In the genomic region with DNA sequence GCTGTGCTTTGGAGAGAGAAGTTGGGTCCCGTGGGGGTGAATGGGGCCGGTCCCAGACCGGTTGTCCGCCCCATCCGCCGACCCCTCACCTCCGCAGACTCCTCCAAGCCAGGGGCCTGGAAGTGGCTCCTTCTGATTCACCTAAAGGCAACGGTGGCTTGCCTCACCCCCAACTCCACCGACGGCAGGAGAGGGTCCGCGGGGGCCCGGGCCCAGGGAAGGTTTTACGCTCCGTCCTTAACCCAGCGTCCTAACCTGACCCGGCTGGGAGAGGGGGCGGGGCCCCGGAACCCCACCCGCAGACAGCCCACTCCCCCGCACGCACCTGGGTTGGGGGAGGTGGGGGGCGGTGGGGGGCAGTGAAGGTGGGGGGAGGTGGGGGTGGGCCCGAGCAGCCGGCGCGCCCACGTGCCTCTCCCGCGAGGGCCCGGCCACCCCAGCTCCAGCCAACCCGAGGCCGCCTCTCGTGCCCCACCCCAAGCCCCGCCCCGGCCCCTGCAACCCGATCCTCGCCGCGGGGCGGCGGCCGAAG, we compare ENCODE assay signal across 7 cellular contexts. TPM values are rescaled to one million over a fixed set of nuclear protein-coding genes. Genes with fewer than 3 reads are reported as not detected.
A peak's percentile ranks its signal among the peaks of the same experiment; 100 is the strongest.
DNase-seq lines count a peak whose midpoint lies in the region; ATAC-seq and TF ChIP-seq lines count a peak whose summit lies in the region.

No MANE protein-coding gene starts in this region.

- peak overlapping the region; percentile 48 for H3K4me3 Mint-ChIP-seq in central memory CD8-positive, alpha-beta T cell

- no peaks in the 10 kb centered on the region for H3K27me3 Mint-ChIP-seq in central memory CD8-positive, alpha-beta T cell

- H3K4me1 Mint-ChIP-seq in central memory CD8-positive, alpha-beta T cell: peaks cover 27% of the 10 kb centered on the region

- H3K36me3 ChIP-seq in RWPE2 (ENCODE audit: low read depth) (no peaks in the 10 kb centered on the region), lower lobe of right lung (no peaks in the 10 kb centered on the region)

- no peaks in the 10 kb centered on the region for H3K9me3 ChIP-seq in RWPE2 (ENCODE audit: severe bottlenecking)
- H3K9me3 ChIP-seq in lower lobe of right lung: no peaks in the 10 kb centered on the region

- H3K4me1 ChIP-seq in RWPE2 (ENCODE audit: insufficient read depth, poor library complexity, severe bottlenecking) (no peaks in the 10 kb centered on the region), lower lobe of right lung (peaks cover 28% of the 10 kb centered on the region)

- no peak for TF ChIP-seq CTCF in RWPE2 (IDR thresholded peaks at IDR 0.05; ENCODE audit: poor library complexity, severe bottlenecking)
- no peak for TF ChIP-seq CTCF in lower lobe of right lung (IDR thresholded peaks at IDR 0.05)

- H3K27me3 ChIP-seq in RWPE2 (ENCODE audit: insufficient read depth, poor library complexity, severe bottlenecking): peaks cover 4% of the 10 kb centered on the region
- no peaks in the 10 kb centered on the region for H3K27me3 ChIP-seq in lower lobe of right lung (ENCODE audit: low read depth)

- intact Hi-C loops in lower lobe of right lung (cut with DNase I): no loop called here

- no peak overlapping the region for H3K27ac Mint-ChIP-seq in central memory CD8-positive, alpha-beta T cell (ENCODE audit: low read depth)

- no peaks in the 10 kb centered on the region for H3K9me3 Mint-ChIP-seq in central memory CD8-positive, alpha-beta T cell

- no peak overlapping the region for H3K27ac ChIP-seq in RWPE2 (ENCODE audit: poor library complexity, severe bottlenecking)
- peak overlapping the region; percentile 76 for H3K27ac ChIP-seq in lower lobe of right lung

- DNase-seq in RWPE2 (ENCODE audit: low spot score) (no peak), lower lobe of right lung (no peak)
- no peak for DNase-seq in central memory CD8-positive, alpha-beta T cell (ENCODE audit: low spot score in 2 of 2)
- peak; percentile 70 for DNase-seq in stimulated activated naive CD4-positive, alpha-beta T cell treated with Interleukin-2 at 50 U/mL for 16 hours (lab: John Stamatoyannopoulos, UW)

- H3K4me3 ChIP-seq in RWPE2 (ENCODE audit: severe bottlenecking) (peak overlapping the region; percentile 25), lower lobe of right lung (peak overlapping the region; percentile 50)

- peaks cover 4% of the 10 kb centered on the region for H3K36me3 Mint-ChIP-seq in central memory CD8-positive, alpha-beta T cell (ENCODE audit: insufficient read depth)

- ATAC-seq in GM18498 (IDR thresholded peaks at IDR 0.05; ENCODE audit: unreplicated experiment) (peak; percentile 33), HG02870 (IDR thresholded peaks at IDR 0.05; ENCODE audit: unreplicated experiment) (peak; percentile 25), RWPE2 (ENCODE audit: low read depth) (peak; percentile 96), lower lobe of right lung (peak; percentile 95 to 98), HG02642 (IDR thresholded peaks at IDR 0.05; ENCODE audit: poor library complexity, unreplicated experiment) (no peak)
- peak; percentile 87 for ATAC-seq in central memory CD8-positive, alpha-beta T cell (replicated peaks; ENCODE audit: extremely low read depth, poor library complexity, severe bottlenecking)

RNA-seq across cellular contexts. Expression of a gene that starts 12.7 kb away (rescaled TPM):
- 27.8 TPM for total RNA-seq in lower lobe of right lung

RNA-seq across cellular contexts. Expression of a gene that starts 21.8 kb away (rescaled TPM):
- total RNA-seq in lower lobe of right lung: 58.2 TPM
